9 cellular contexts compared by ENCODE assay signal in the genomic region with DNA sequence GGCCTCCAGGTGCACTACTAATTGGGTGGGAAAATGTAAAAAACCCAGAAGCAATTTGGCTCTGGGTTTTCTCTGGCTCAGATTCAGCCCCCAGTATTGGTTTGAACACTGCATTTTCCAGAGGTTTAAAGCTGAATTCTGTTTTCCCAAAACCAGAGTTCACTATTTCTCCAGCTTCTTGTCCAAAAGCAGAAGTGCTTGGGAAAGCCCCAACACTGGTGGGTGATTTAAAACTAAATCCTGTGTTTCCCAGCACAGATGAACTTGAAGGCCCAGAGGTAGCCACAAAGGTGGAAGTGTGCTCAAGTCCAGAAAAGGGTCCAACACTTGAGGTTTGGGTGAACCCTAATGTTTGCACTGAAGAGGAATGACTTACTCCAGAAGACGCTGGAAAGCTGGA. TPM values are rescaled to one million over a fixed set of nuclear protein-coding genes. Genes with fewer than 3 reads are reported as not detected.
DNase-seq lines count a peak whose midpoint lies in the region; ATAC-seq, FAIRE-seq and TF ChIP-seq lines count a peak whose summit lies in the region.
"Had no signal": no experiment of that assay in that cellular context is flagged by ENCODE, and none has a peak within 500 bp of the region (broad histone marks: within the 10 kb centered on the region; RNA-seq: fewer than 3 reads in every experiment).

No MANE protein-coding gene starts in this region.

- H4K20me1 ChIP-seq in PC-3 (ENCODE audit: low read length) (no peaks in the 10 kb centered on the region), endothelial cell of umbilical vein (replicated peaks; ENCODE audit: control insufficient read depth, extremely low read depth, insufficient read depth, low read length) (no peaks in the 10 kb centered on the region)

- H3K9ac ChIP-seq in PC-3 (ENCODE audit: low read length) (peak overlapping the region; percentile 34; the same call in 1 of the 2 replicates), endothelial cell of umbilical vein (replicated peaks; ENCODE audit: extremely low read depth, insufficient read depth, low read length) (no peak overlapping the region)

- intact Hi-C loops in PC-3 (cut with micrococcal nuclease): loop anchor here (1.0 to 5.0 kb wide), 3 partner anchors 15 to 137 kb away; no protein-coding TSS in a partner anchor
- intact Hi-C loops in endothelial cell of umbilical vein (cut with micrococcal nuclease): loop anchor here (2.0 kb wide), 1 partner anchor 56 kb away; a partner anchor contains a TSS
- intact Hi-C loops in psoas muscle (cut with DNase I): loop anchor here (10.0 kb wide), 2 partner anchors 50 to 140 kb away; no protein-coding TSS in a partner anchor

- H3K4me2 ChIP-seq in PC-3 (ENCODE audit: low read length) (peak overlapping the region; percentile 84), endothelial cell of umbilical vein (ENCODE audit: insufficient read depth, low read length) (peak overlapping the region; percentile 95)

- BruUV-seq in PC-3 (replicated peaks; lab: Mats Ljungman, UMichigan): no TSS peak
- no TSS peak for BruUV-seq in endothelial cell of umbilical vein (replicated peaks; lab: Mats Ljungman, UMichigan)

- no peak for TF ChIP-seq CTCF in PC-3 (conservative IDR thresholded peaks at IDR 0.05; ENCODE audit: low read depth, low read length)
- no peak for TF ChIP-seq CTCF in endothelial cell of umbilical vein (IDR thresholded peaks at IDR 0.05; ENCODE audit: extremely low read depth in 1 of 2, insufficient read depth in 1 of 2, low read depth in 1 of 2, low read length in 2 of 2)
- TF ChIP-seq CTCF in psoas muscle (IDR thresholded peaks at IDR 0.05): no peak

- no peak for DNase-seq in PC-3
- no peak for DNase-seq in endothelial cell of umbilical vein (ENCODE audit: low read depth, low spot score)
- DNase-seq in psoas muscle: no peak
- no peak for DNase-seq in hepatic stellate cell (ENCODE audit: low spot score)
- no peak for DNase-seq in NCI-H2081 (lab: John Stamatoyannopoulos, UW)
- DNase-seq in activated CD4-positive, alpha-beta T cell treated with anti-CD3 and anti-CD28 coated beads for 48 hours: no peak

- H3K9me2 ChIP-seq in PC-3 (replicated peaks; ENCODE audit: low read length): no peaks in the 10 kb centered on the region

- H3K79me2 ChIP-seq in PC-3 (ENCODE audit: low read length) (peaks cover 59% of the 10 kb centered on the region), endothelial cell of umbilical vein (ENCODE audit: control insufficient read depth, insufficient read depth, low read length) (peaks cover 50% of the 10 kb centered on the region)

- H3K4me3 ChIP-seq in GM08714 (ENCODE audit: low read length): peak overlapping the region; percentile 83
- H3K4me3 ChIP-seq in PC-3 (ENCODE audit: low read length): peak overlapping the region; percentile 75
- peak overlapping the region in 1 of 3 experiments; percentile 90 for H3K4me3 ChIP-seq in endothelial cell of umbilical vein (replicated peaks in 1 of 3; ENCODE audit: insufficient read depth in 1 of 3, low read depth in 1 of 3, low read length in 3 of 3)
- peak overlapping the region; percentile 93 for H3K4me3 ChIP-seq in psoas muscle

- H3F3A ChIP-seq in PC-3 (ENCODE audit: low read length, unreplicated experiment): no peaks in the 10 kb centered on the region

- H3K9me1 ChIP-seq in endothelial cell of umbilical vein (replicated peaks; ENCODE audit: control insufficient read depth, extremely low read depth, insufficient read depth, low read length): no peaks in the 10 kb centered on the region

- POLR2A ChIA-PET in PC-3 (lab: Charles Lee; ENCODE audit: unreplicated experiment): interaction anchor here (0.6 kb wide), 1 partner anchor 44 kb away, joined by 3 read pairs; no protein-coding TSS in a partner anchor
- POLR2A ChIA-PET in endothelial cell of umbilical vein (lab: Charles Lee): interaction anchor here (1.4 kb wide), 1 partner anchor 38 kb away, joined by 3 read pairs; no protein-coding TSS in a partner anchor

- no peak for TF ChIP-seq POLR2A in endothelial cell of umbilical vein (IDR thresholded peaks at IDR 0.05; ENCODE audit: low read depth, low read length)

- H3K4me1 ChIP-seq in PC-3 (ENCODE audit: insufficient read depth, low read length): peaks cover 30% of the 10 kb centered on the region
- peaks cover 33% of the 10 kb centered on the region for H3K4me1 ChIP-seq in endothelial cell of umbilical vein (ENCODE audit: control insufficient read depth, extremely low read depth, insufficient read depth, low read length)
- peaks cover 51% of the 10 kb centered on the region for H3K4me1 ChIP-seq in psoas muscle

- dilution Hi-C loops in endothelial cell of umbilical vein (cut with MboI; ENCODE audit: extremely low pct_ligation_motif_present, low sequenced_read_pairs): no loop called here

- no peaks in the 10 kb centered on the region for H3K27me3 ChIP-seq in PC-3 (ENCODE audit: low read length)
- no peaks in the 10 kb centered on the region for H3K27me3 ChIP-seq in endothelial cell of umbilical vein (ENCODE audit: control insufficient read depth in 2 of 2, insufficient read depth in 2 of 2, low read length in 2 of 2)
- no peaks in the 10 kb centered on the region for H3K27me3 ChIP-seq in psoas muscle (ENCODE audit: insufficient read depth in 3 of 3, low read length in 2 of 3)

- CTCF ChIA-PET in PC-3 (lab: Charles Lee): interaction anchor here (0.6 kb wide), 1 partner anchor 30 kb away, joined by 3 read pairs; no protein-coding TSS in a partner anchor
- CTCF ChIA-PET in endothelial cell of umbilical vein (lab: Charles Lee): interaction anchor here (0.6 to 3.0 kb wide), 5 partner anchors 26 to 141 kb away, joined by 3 to 14 read pairs (median 6); a partner anchor contains a TSS

- H3K27ac ChIP-seq in PC-3 (ENCODE audit: low read length) (no peak overlapping the region), endothelial cell of umbilical vein (ENCODE audit: insufficient read depth, low read depth, low read length) (no peak overlapping the region), psoas muscle (peak overlapping the region; percentile 96)

- peaks cover 10% of the 10 kb centered on the region for H3K36me3 ChIP-seq in PC-3 (ENCODE audit: low read depth, low read length)
- peaks cover 0 to 10% of the 10 kb centered on the region in 2 experiments for H3K36me3 ChIP-seq in endothelial cell of umbilical vein (ENCODE audit: control insufficient read depth in 2 of 2, extremely low read depth in 1 of 2, insufficient read depth in 2 of 2, low read length in 2 of 2)
- peaks cover 3 to 71% of the 10 kb centered on the region in 2 donors for H3K36me3 ChIP-seq in psoas muscle (ENCODE audit: insufficient read depth in 1 of 2, low read depth in 1 of 2)

- ATAC-seq in PC-3 (no peak), psoas muscle (no peak), HG02798 (IDR thresholded peaks at IDR 0.05; ENCODE audit: poor library complexity, unreplicated experiment) (no peak)

- H3K9me3 ChIP-seq in PC-3 (ENCODE audit: low read length) (no peaks in the 10 kb centered on the region), endothelial cell of umbilical vein (replicated peaks; ENCODE audit: control insufficient read depth, insufficient read depth, low read length) (no peaks in the 10 kb centered on the region), psoas muscle (no peaks in the 10 kb centered on the region)

- FAIRE-seq in endothelial cell of umbilical vein (lab: Jason Lieb, UNC): no peak
- FAIRE-seq: TTC549 had no signal

- 86 to 100% (median 95%) methylated on average over 1 of the region's 1 CpG for WGBS in psoas muscle, 3 donors

- H2AFZ ChIP-seq in PC-3 (ENCODE audit: low read length) (no peak overlapping the region), endothelial cell of umbilical vein (ENCODE audit: low read depth, low read length) (no peak overlapping the region)

RNA-seq across cellular contexts. Expression of a gene that starts 0.7 kb away (rescaled TPM):
- total RNA-seq in PC-3 (2014; rRNA removed) (105 and 140 TPM in 2 replicates), endothelial cell of umbilical vein (106 and 115 TPM in 2 replicates), psoas muscle (100 to 1,000 TPM in 1 of 4 donors, 10 to 100 TPM in 3; 70.4 to 102 (median 89.7) TPM)
- polyA plus RNA-seq in endothelial cell of umbilical vein (35.4 and 37.9 TPM in 2 replicates), psoas muscle (100 to 1,000 TPM in 1 of 3 donors, 10 to 100 TPM in 2; 44.0 to 104 (median 49.6) TPM)
- 32.3 and 32.9 TPM in 2 replicates for polyA plus RNA-seq in endothelial cell of umbilical vein (2011; cell fraction: cytosol; rRNA removed)
- polyA plus RNA-seq in endothelial cell of umbilical vein (2011; cell fraction: nucleus; rRNA removed): 175 and 178 TPM in 2 replicates
- 58.8 and 60.0 TPM in 2 replicates for polyA plus RNA-seq in endothelial cell of umbilical vein (2012)
- 64.6 and 78.3 TPM in 2 replicates for polyA minus RNA-seq in endothelial cell of umbilical vein
- polyA minus RNA-seq in endothelial cell of umbilical vein (2011; cell fraction: cytosol; rRNA and poly(A)+ RNA removed): 54.2 TPM
- 117 and 125 TPM in 2 replicates for polyA minus RNA-seq in endothelial cell of umbilical vein (2011; cell fraction: nucleus; rRNA and poly(A)+ RNA removed)

RNA-seq across cellular contexts. Expression of a gene that starts 1.4 kb away (rescaled TPM):
- total RNA-seq in PC-3 (2014; rRNA removed): 38.2 and 39.0 TPM in 2 replicates
- total RNA-seq in endothelial cell of umbilical vein: 6.1 and 10.5 TPM in 2 replicates
- polyA plus RNA-seq in endothelial cell of umbilical vein: 12.4 and 15.3 TPM in 2 replicates
- 16.5 and 16.8 TPM in 2 replicates for polyA plus RNA-seq in endothelial cell of umbilical vein (2011; cell fraction: cytosol; rRNA removed)
- 7.9 and 12.4 TPM in 2 replicates for polyA plus RNA-seq in endothelial cell of umbilical vein (2011; cell fraction: nucleus; rRNA removed)
- polyA plus RNA-seq in endothelial cell of umbilical vein (2012): 14.5 and 15.6 TPM in 2 replicates
- polyA minus RNA-seq in endothelial cell of umbilical vein: 3.4 and 5.9 TPM in 2 replicates
- polyA minus RNA-seq in endothelial cell of umbilical vein (2011; cell fraction: cytosol; rRNA and poly(A)+ RNA removed): 6.9 TPM
- polyA minus RNA-seq in endothelial cell of umbilical vein (2011; cell fraction: nucleus; rRNA and poly(A)+ RNA removed): 3.9 and 5.0 TPM in 2 replicates
- 10 to 100 TPM in 1 of 4 donors, 1 to 10 TPM in 3; 4.7 to 11.0 (median 7.1) TPM for total RNA-seq in psoas muscle
- polyA plus RNA-seq in psoas muscle: 10 to 100 TPM; 12.2 to 18.2 (median 14.8) TPM

RNA-seq across cellular contexts. Expression of a gene that starts 38.9 kb away (rescaled TPM):
- total RNA-seq in PC-3 (2014; rRNA removed) (14.6 and 15.3 TPM in 2 replicates), endothelial cell of umbilical vein (19.3 and 24.3 TPM in 2 replicates), psoas muscle (1 to 10 TPM in 3 of 4 donors, under 1 TPM in 1; 0.49 to 3.0 (median 1.1) TPM)
- polyA plus RNA-seq in endothelial cell of umbilical vein (6.0 and 7.4 TPM in 2 replicates), psoas muscle (1 to 10 TPM in 1 of 3 donors, under 1 TPM in 2; 0.38 to 2.3 (median 0.47) TPM)
- 4.5 and 5.7 TPM in 2 replicates for polyA plus RNA-seq in endothelial cell of umbilical vein (2011; cell fraction: cytosol; rRNA removed)
- 33.4 and 39.1 TPM in 2 replicates for polyA plus RNA-seq in endothelial cell of umbilical vein (2011; cell fraction: nucleus; rRNA removed)
- 2.1 and 3.8 TPM in 2 replicates for polyA plus RNA-seq in endothelial cell of umbilical vein (2012)
- 7.3 and 8.3 TPM in 2 replicates for polyA minus RNA-seq in endothelial cell of umbilical vein
- polyA minus RNA-seq in endothelial cell of umbilical vein (2011; cell fraction: cytosol; rRNA and poly(A)+ RNA removed): 16.8 TPM
- polyA minus RNA-seq in endothelial cell of umbilical vein (2011; cell fraction: nucleus; rRNA and poly(A)+ RNA removed): 14.3 and 20.3 TPM in 2 replicates

RNA-seq across cellular contexts. Expression of a gene that starts 39.2 kb away (rescaled TPM):
- total RNA-seq in PC-3 (2014; rRNA removed): 51.4 and 93.0 TPM in 2 replicates
- 38.5 and 49.5 TPM in 2 replicates for total RNA-seq in endothelial cell of umbilical vein
- polyA plus RNA-seq in endothelial cell of umbilical vein: 9.5 and 9.6 TPM in 2 replicates
- 11.7 and 13.9 TPM in 2 replicates for polyA plus RNA-seq in endothelial cell of umbilical vein (2011; cell fraction: cytosol; rRNA removed)
- 71.0 and 95.6 TPM in 2 replicates for polyA plus RNA-seq in endothelial cell of umbilical vein (2011; cell fraction: nucleus; rRNA removed)
- 13.5 and 18.4 TPM in 2 replicates for polyA plus RNA-seq in endothelial cell of umbilical vein (2012)
- 44.0 and 55.1 TPM in 2 replicates for polyA minus RNA-seq in endothelial cell of umbilical vein
- polyA minus RNA-seq in endothelial cell of umbilical vein (2011; cell fraction: cytosol; rRNA and poly(A)+ RNA removed): 16.3 TPM
- polyA minus RNA-seq in endothelial cell of umbilical vein (2011; cell fraction: nucleus; rRNA and poly(A)+ RNA removed): 33.8 and 34.3 TPM in 2 replicates
- 100 to 1,000 TPM in 3 of 4 donors, 10 to 100 TPM in 1; 99.4 to 642 (median 295) TPM for total RNA-seq in psoas muscle
- polyA plus RNA-seq in psoas muscle: 100 to 1,000 TPM; 118 to 294 (median 248) TPM

RNA-seq across cellular contexts. Expression of a gene that starts 56.1 kb away (rescaled TPM):
- total RNA-seq in PC-3 (2014; rRNA removed) (45.7 and 53.9 TPM in 2 replicates), endothelial cell of umbilical vein (141 TPM in 2 replicates), psoas muscle (10 to 100 TPM; 24.8 to 31.5 (median 30.4) TPM)
- polyA plus RNA-seq in endothelial cell of umbilical vein (120 and 132 TPM in 2 replicates), psoas muscle (10 to 100 TPM; 10.7 to 19.3 (median 14.4) TPM)
- polyA plus RNA-seq in endothelial cell of umbilical vein (2011; cell fraction: cytosol; rRNA removed): 61.0 and 68.1 TPM in 2 replicates
- 219 and 279 TPM in 2 replicates for polyA plus RNA-seq in endothelial cell of umbilical vein (2011; cell fraction: nucleus; rRNA removed)
- polyA plus RNA-seq in endothelial cell of umbilical vein (2012): 46.0 and 49.7 TPM in 2 replicates
- 126 and 151 TPM in 2 replicates for polyA minus RNA-seq in endothelial cell of umbilical vein
- 14.0 TPM for polyA minus RNA-seq in endothelial cell of umbilical vein (2011; cell fraction: cytosol; rRNA and poly(A)+ RNA removed)
- 70.4 and 87.6 TPM in 2 replicates for polyA minus RNA-seq in endothelial cell of umbilical vein (2011; cell fraction: nucleus; rRNA and poly(A)+ RNA removed)
